18 cellular contexts compared by ENCODE assay signal in the genomic region with DNA sequence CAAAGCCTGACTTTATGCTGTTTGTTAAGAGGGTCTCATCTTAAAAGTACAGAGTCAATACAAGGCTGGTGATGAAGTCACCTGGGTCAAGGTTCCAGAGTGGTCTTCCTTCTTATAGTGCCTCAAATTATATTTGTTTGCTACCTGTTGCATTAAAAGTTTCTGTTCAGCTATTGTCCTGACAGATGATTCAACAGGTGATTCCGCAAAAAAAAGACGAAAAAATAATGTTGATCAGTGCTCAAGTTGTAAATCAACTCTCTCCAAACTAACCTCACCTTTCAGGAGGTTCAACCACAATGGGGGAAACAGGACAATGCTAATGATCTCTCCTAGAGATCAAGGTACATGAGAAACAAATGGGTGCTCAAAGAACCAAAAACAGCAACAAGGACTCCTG. TPM values are rescaled to one million over a fixed set of nuclear protein-coding genes. Genes with fewer than 3 reads are reported as not detected.
"Had no signal": no experiment of that assay in that cellular context is flagged by ENCODE, and none has a peak within 500 bp of the region (broad histone marks: within the 10 kb centered on the region; RNA-seq: fewer than 3 reads in every experiment).

No MANE protein-coding gene starts in this region.

- H3K4me3 ChIP-seq: coronary artery, dorsolateral prefrontal cortex, esophagus muscularis mucosa, gastroesophageal sphincter, heart left ventricle, left lung, lower lobe of right lung had no signal

- H3K36me3 ChIP-seq: esophagus muscularis mucosa, heart left ventricle, left lung, lower lobe of right lung had no signal

- H3K27ac Mint-ChIP-seq: memory B cell; naive thymus-derived CD4-positive, alpha-beta T cell had no signal

- ATAC-seq: gastroesophageal sphincter; heart left ventricle; left cardiac atrium; left lung; left ventricle myocardium superior; lower lobe of right lung; naive thymus-derived CD4-positive, alpha-beta T cell had no signal

- H3K27ac ChIP-seq: coronary artery, dorsolateral prefrontal cortex, esophagus muscularis mucosa, gastroesophageal sphincter, heart left ventricle, left lung, lower lobe of right lung had no signal

- H3K4me1 ChIP-seq: esophagus muscularis mucosa, gastroesophageal sphincter, heart left ventricle, left lung, lower lobe of right lung had no signal

- H3K4me3 Mint-ChIP-seq: memory B cell; naive thymus-derived CD4-positive, alpha-beta T cell had no signal

- DNase-seq: dermis blood vessel endothelial cell; dorsolateral prefrontal cortex; effector CD4-positive, alpha-beta T cell; effector memory CD4-positive, alpha-beta T cell; heart left ventricle; hippocampal formation; left cardiac atrium; left lung; left ventricle myocardium superior; lower lobe of right lung; mesendoderm; midbrain; naive thymus-derived CD4-positive, alpha-beta T cell had no signal

- H3K27me3 ChIP-seq: dorsolateral prefrontal cortex, esophagus muscularis mucosa, foreskin keratinocyte, gastroesophageal sphincter, heart left ventricle, left lung had no signal

RNA-seq across cellular contexts. Expression of a gene that starts 35.7 kb away (rescaled TPM):
- total RNA-seq: left ventricle myocardium superior had no signal
